Comparison of ENCODE assay signal across 1 cellular context in genomic region chr6:107699191-107700015, GRCh38.
TF ChIP-seq lines count a peak whose summit lies in the region.

No MANE protein-coding gene starts in this region.

TF ChIP-seq in IMR-90, 13 proteins besides CTCF, POLR2A, EP300 and RAD21 (continued from another document):
- TF ChIP-seq USF2 (IDR thresholded peaks at IDR 0.05; ENCODE audit: low read depth, low read length) (no peak), CHD1 (IDR thresholded peaks at IDR 0.05; ENCODE audit: low read depth, low read length) (no peak), CEBPB (IDR thresholded peaks at IDR 0.05; ENCODE audit: low read depth, low read length) (no peak; the same call in 1 of the 2 replicates), NFE2L2 (IDR thresholded peaks at IDR 0.05; ENCODE audit: low read depth, low read length) (no peak), RFX5 (IDR thresholded peaks at IDR 0.05; ENCODE audit: low read depth, low read length) (no peak), MAFK (IDR thresholded peaks at IDR 0.05; ENCODE audit: low read depth, low read length) (no peak), BHLHE40 (IDR thresholded peaks at IDR 0.05; ENCODE audit: low read depth, low read length) (no peak), MXI1 (IDR thresholded peaks at IDR 0.05; ENCODE audit: borderline replicate concordance, low read depth, low read length) (no peak)
